Comparison of ENCODE assay signal across 13 cellular contexts in genomic region chr20:9235518-9235917, GRCh38.
DNase-seq lines count a peak whose midpoint lies in the region; ATAC-seq and TF ChIP-seq lines count a peak whose summit lies in the region.
"Had no signal": no experiment of that assay in that cellular context is flagged by ENCODE, and none has a peak within 500 bp of the region (broad histone marks: within the 10 kb centered on the region; RNA-seq: fewer than 3 reads in every experiment).

No MANE protein-coding gene starts in this region.

- intact Hi-C loops in mammary epithelial cell (cut with micrococcal nuclease): no loop called here

- ATAC-seq in naive thymus-derived CD8-positive, alpha-beta T cell: no peak
- no peak for ATAC-seq in HG02885 (IDR thresholded peaks at IDR 0.05; ENCODE audit: poor library complexity, unreplicated experiment)
- ATAC-seq: gastrocnemius medialis, sciatic nerve had no signal

- H3K36me3 Mint-ChIP-seq in naive thymus-derived CD8-positive, alpha-beta T cell: no peaks in the 10 kb centered on the region

- in situ Hi-C loops in mammary epithelial cell (cut with MboI; ENCODE audit: low sequenced_read_pairs in 2 of 2): no loop called here

- H3K4me2 ChIP-seq in mammary epithelial cell (ENCODE audit: insufficient read depth, low read depth, low read length): no peak overlapping the region

- H3K27me3 ChIP-seq in MG63: no peaks in the 10 kb centered on the region
- H3K27me3 ChIP-seq in mammary epithelial cell (ENCODE audit: insufficient read depth, low read length): no peaks in the 10 kb centered on the region
- H3K27me3 ChIP-seq in kidney epithelial cell (ENCODE audit: control insufficient read depth, insufficient read depth, low read length): no peaks in the 10 kb centered on the region
- H3K27me3 ChIP-seq: gastrocnemius medialis had no signal

- BruUV-seq in mammary epithelial cell (replicated peaks; lab: Mats Ljungman, UMichigan): no TSS peak

- H3K4me3 ChIP-seq in MG63 (no peak overlapping the region), mammary epithelial cell (replicated peaks in 1 of 3; ENCODE audit: insufficient read depth in 1 of 3, low read depth in 2 of 3, low read length in 3 of 3) (no peak overlapping the region), kidney epithelial cell (ENCODE audit: low read depth, low read length) (no peak overlapping the region)
- H3K4me3 ChIP-seq: gastrocnemius medialis had no signal

- no peaks in the 10 kb centered on the region for H3K9me3 Mint-ChIP-seq in naive thymus-derived CD8-positive, alpha-beta T cell
- H3K9me3 Mint-ChIP-seq: activated CD4-positive, alpha-beta T cell treated with anti-CD3 and anti-CD28 coated beads, Interleukin-2, amount 10 ng/mL, durations not matched to agents 7 days and 5 days; nephron progenitor cell had no signal

- no peaks in the 10 kb centered on the region for H3K4me1 Mint-ChIP-seq in naive thymus-derived CD8-positive, alpha-beta T cell
- H3K4me1 Mint-ChIP-seq: activated CD4-positive, alpha-beta T cell treated with anti-CD3 and anti-CD28 coated beads, Interleukin-2, amount 10 ng/mL, durations not matched to agents 7 days and 5 days had no signal

- H3K27me3 Mint-ChIP-seq in naive thymus-derived CD8-positive, alpha-beta T cell: no peaks in the 10 kb centered on the region
- H3K27me3 Mint-ChIP-seq: activated CD4-positive, alpha-beta T cell treated with anti-CD3 and anti-CD28 coated beads, Interleukin-2, amount 10 ng/mL, durations not matched to agents 7 days and 5 days had no signal

- H3K4me1 ChIP-seq in mammary epithelial cell (ENCODE audit: insufficient read depth, low read length): peaks cover 13% of the 10 kb centered on the region
- H3K4me1 ChIP-seq: gastrocnemius medialis had no signal

- no peak overlapping the region for H3K27ac Mint-ChIP-seq in naive thymus-derived CD8-positive, alpha-beta T cell
- H3K27ac Mint-ChIP-seq: activated CD4-positive, alpha-beta T cell treated with anti-CD3 and anti-CD28 coated beads, Interleukin-2, amount 10 ng/mL, durations not matched to agents 7 days and 5 days; nephron progenitor cell had no signal

- H3K9ac ChIP-seq in mammary epithelial cell (ENCODE audit: insufficient read depth, low read length): no peak overlapping the region

- peaks cover 7% of the 10 kb centered on the region; the same call in 1 of the 2 replicates for H3K9me3 ChIP-seq in MG63
- no peaks in the 10 kb centered on the region for H3K9me3 ChIP-seq in mammary epithelial cell (replicated peaks; ENCODE audit: insufficient read depth, low read length)
- H3K9me3 ChIP-seq: gastrocnemius medialis had no signal

- H2AFZ ChIP-seq in mammary epithelial cell (ENCODE audit: low read depth, low read length): no peak overlapping the region

- dilution Hi-C loops in mammary epithelial cell (cut with HindIII; ENCODE audit: low sequenced_read_pairs): no loop called here

- no peaks in the 10 kb centered on the region for H3K79me2 ChIP-seq in mammary epithelial cell (ENCODE audit: insufficient read depth, low read length)

- no peaks in the 10 kb centered on the region for H4K20me1 ChIP-seq in mammary epithelial cell (ENCODE audit: insufficient read depth, low read length)

- peak; percentile 26 for DNase-seq in Daoy (ENCODE audit: low read depth)
- DNase-seq in MG63: peak; percentile 85
- peak; percentile 38 for DNase-seq in mammary epithelial cell
- DNase-seq in kidney epithelial cell (ENCODE audit: low read depth): peak; percentile 51
- no peak for DNase-seq in naive thymus-derived CD8-positive, alpha-beta T cell
- DNase-seq in LoVo (ENCODE audit: low spot score): no peak
- no peak for DNase-seq in T-helper 2 cell
- DNase-seq: activated CD4-positive, alpha-beta T cell treated with anti-CD3 and anti-CD28 coated beads, Interleukin-2, amount 10 ng/mL, durations not matched to agents 7 days and 5 days; activated effector memory CD4-positive, alpha-beta T cell treated with Interleukin-2 at 50 U/mL for 16 hours; gastrocnemius medialis; nephron progenitor cell had no signal

- WGBS in mammary epithelial cell (ENCODE audit: low coverage, missing lambda C conversion rate): 53% methylated on average over 3 of the region's 4 CpGs

- CTCF ChIA-PET in mammary epithelial cell (lab: Charles Lee; ENCODE audit: low non-redundant PET): no interaction called here

- no peak overlapping the region for H3K4me3 Mint-ChIP-seq in naive thymus-derived CD8-positive, alpha-beta T cell
- H3K4me3 Mint-ChIP-seq: activated CD4-positive, alpha-beta T cell treated with anti-CD3 and anti-CD28 coated beads, Interleukin-2, amount 10 ng/mL, durations not matched to agents 7 days and 5 days; nephron progenitor cell had no signal

- H3K27ac ChIP-seq in mammary epithelial cell (ENCODE audit: insufficient read depth, low read depth, low read length): no peak overlapping the region
- H3K27ac ChIP-seq: gastrocnemius medialis had no signal

- POLR2A ChIA-PET in naive thymus-derived CD8-positive, alpha-beta T cell (lab: Charles Lee): no interaction called here

- no peaks in the 10 kb centered on the region for H3K36me3 ChIP-seq in MG63
- H3K36me3 ChIP-seq in mammary epithelial cell (ENCODE audit: insufficient read depth, low read length): no peaks in the 10 kb centered on the region
- H3K36me3 ChIP-seq in kidney epithelial cell (ENCODE audit: control insufficient read depth, insufficient read depth, low read length): no peaks in the 10 kb centered on the region
- H3K36me3 ChIP-seq: gastrocnemius medialis had no signal

- no peak for TF ChIP-seq CTCF in mammary epithelial cell (conservative IDR thresholded peaks at IDR 0.05 in 1 of 2, IDR thresholded peaks at IDR 0.05 in 1 of 2; ENCODE audit: extremely low read depth in 1 of 2, insufficient read depth in 1 of 2, low read depth in 1 of 2, low read length in 2 of 2)
- no peak for TF ChIP-seq CTCF in kidney epithelial cell (IDR thresholded peaks at IDR 0.05; ENCODE audit: insufficient read depth, low read length, poor library complexity, severe bottlenecking)

Comparison
In these comparisons a context has a peak if more than half of its experiments do, and no peak if none do; other contexts are left out.
1. DNase-seq: peak in Daoy (single experiment), MG63 (single experiment), mammary epithelial cell (single experiment) and kidney epithelial cell (single experiment); none in naive thymus-derived CD8-positive, alpha-beta T cell (0 of 10), LoVo (single experiment) and T-helper 2 cell (0 of 5).